ENCODE assay signal across 8 cellular contexts in the genomic region with DNA sequence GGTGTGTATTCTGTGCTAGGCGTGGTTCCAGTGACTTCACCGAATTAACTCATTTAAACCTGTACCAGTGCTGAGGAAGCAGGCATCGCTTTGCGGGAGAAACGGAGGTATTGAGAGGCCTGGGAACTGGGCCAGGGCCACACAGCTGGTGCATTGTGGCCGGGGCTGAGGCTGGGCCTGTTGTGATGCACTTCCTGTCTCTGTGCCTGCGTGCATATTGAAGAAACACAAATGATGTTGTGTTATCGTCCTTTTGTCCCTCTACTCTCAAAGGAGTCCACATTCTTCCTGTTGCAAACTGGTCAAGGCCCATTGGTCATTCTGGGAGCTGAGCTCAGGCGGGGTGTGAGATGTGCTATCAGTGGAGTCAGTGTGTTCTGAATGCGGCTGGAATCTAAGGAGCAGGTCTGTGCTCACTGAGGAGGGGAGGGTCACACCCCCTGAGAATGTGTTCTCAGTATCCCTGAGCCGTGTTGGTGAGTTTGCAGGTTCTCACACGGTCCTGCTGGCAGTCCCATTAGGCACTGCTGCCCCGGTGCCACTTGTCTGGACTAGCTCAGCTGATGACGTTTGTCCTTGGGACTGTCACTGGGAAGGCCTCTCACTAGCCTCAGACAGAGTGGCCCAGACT.
DNase-seq lines count a peak whose midpoint lies in the region; ATAC-seq lines count a peak whose summit lies in the region.

No MANE protein-coding gene starts in this region.

- peak overlapping the region; percentile 48 to 70 for H3K4me3 Mint-ChIP-seq in activated T-cell treated with anti-CD3 and anti-CD28 coated beads, Interleukin-2, amount 50 U/mL, for 72 hours

- ATAC-seq in GM19351 (IDR thresholded peaks at IDR 0.05; ENCODE audit: unreplicated experiment) = peak; percentile 36
- ATAC-seq in HG03354 (IDR thresholded peaks at IDR 0.05; ENCODE audit: poor library complexity, severe bottlenecking, unreplicated experiment) = peak; percentile 78
- ATAC-seq in activated T-cell treated with anti-CD3 and anti-CD28 coated beads, Interleukin-2, amount 50 U/mL, for 72 hours (replicated peaks in 1 of 2) = peak; percentile 79 to 86
- ATAC-seq in GM19035 (IDR thresholded peaks at IDR 0.05; ENCODE audit: unreplicated experiment) = no peak

- no peaks in the 10 kb centered on the region for H3K27me3 Mint-ChIP-seq in activated T-cell treated with anti-CD3 and anti-CD28 coated beads, Interleukin-2, amount 50 U/mL, for 72 hours (ENCODE audit: low read depth)

- peaks cover 18 to 30% of the 10 kb centered on the region in 2 donors for H3K36me3 Mint-ChIP-seq in activated T-cell treated with anti-CD3 and anti-CD28 coated beads, Interleukin-2, amount 50 U/mL, for 72 hours (ENCODE audit: insufficient read depth in 2 of 2)

- peak; percentile 39 to 50 for DNase-seq in activated T-cell treated with anti-CD3 and anti-CD28 coated beads, Interleukin-2, amount 50 U/mL, for 72 hours
- DNase-seq in glomerular endothelial cell (ENCODE audit: extremely low read depth, low read depth, low spot score) = peak; percentile 90
- DNase-seq in pulmonary artery endothelial cell (ENCODE audit: low read depth, low spot score) = peak; percentile 91
- DNase-seq in cortex of kidney (lab: John Stamatoyannopoulos, UW) = no peak
- no peak for DNase-seq in NCI-H1930 (lab: John Stamatoyannopoulos, UW)

- H3K27ac Mint-ChIP-seq in activated T-cell treated with anti-CD3 and anti-CD28 coated beads, Interleukin-2, amount 50 U/mL, for 72 hours = peak overlapping the region; percentile 88

- peaks cover 6 to 7% of the 10 kb centered on the region in 2 donors for H3K9me3 Mint-ChIP-seq in activated T-cell treated with anti-CD3 and anti-CD28 coated beads, Interleukin-2, amount 50 U/mL, for 72 hours

- H3K4me1 Mint-ChIP-seq in activated T-cell treated with anti-CD3 and anti-CD28 coated beads, Interleukin-2, amount 50 U/mL, for 72 hours (ENCODE audit: low read depth) = peaks cover 78% of the 10 kb centered on the region

Comparison
In these comparisons a context has a peak if more than half of its experiments do, and no peak if none do; other contexts are left out.
1. DNase-seq: peak in activated T-cell treated with anti-CD3 and anti-CD28 coated beads, Interleukin-2, amount 50 U/mL, for 72 hours (2 of 2), glomerular endothelial cell (single experiment) and pulmonary artery endothelial cell (single experiment); none in cortex of kidney (single experiment) and NCI-H1930 (0 of 2).